8 cellular contexts compared by ENCODE assay signal in the genomic region with DNA sequence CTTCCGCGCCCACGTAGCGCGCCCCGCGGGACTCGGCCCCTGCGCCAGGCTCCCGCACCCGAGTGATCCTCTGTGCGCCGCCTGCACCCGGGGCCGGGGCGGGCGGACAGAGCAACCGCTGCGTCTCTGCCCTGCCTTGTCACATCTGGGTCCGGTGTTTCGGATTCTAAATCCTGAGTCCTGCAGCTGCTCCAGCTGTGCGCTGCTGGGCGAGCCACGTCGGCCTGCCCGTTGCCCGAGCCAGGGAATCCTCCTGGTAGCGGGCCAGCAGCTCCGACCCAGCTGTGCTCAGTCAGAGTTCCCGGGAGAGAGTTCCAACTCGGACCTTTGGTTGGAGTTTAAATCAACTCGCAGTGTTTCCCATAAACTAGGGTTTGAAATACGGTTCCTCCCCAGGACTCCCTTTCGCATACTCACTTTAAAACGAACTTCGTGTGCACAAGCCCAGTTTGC. TPM values are rescaled to one million over a fixed set of nuclear protein-coding genes. Genes with fewer than 3 reads are reported as not detected.
A peak's percentile ranks its signal among the peaks of the same experiment; 100 is the strongest.
DNase-seq lines count a peak whose midpoint lies in the region; ATAC-seq and TF ChIP-seq lines count a peak whose summit lies in the region.

No MANE protein-coding gene starts in this region.

- H3K4me1 Mint-ChIP-seq in Caco-2 (ENCODE audit: low read depth, unreplicated experiment) (peaks cover 20% of the 10 kb centered on the region), osteocyte (ENCODE audit: unreplicated experiment) (peaks cover 22% of the 10 kb centered on the region)

- H3K36me3 ChIP-seq in Caco-2 (ENCODE audit: control insufficient read depth, insufficient read depth, low read length), result no peaks in the 10 kb centered on the region
- no peaks in the 10 kb centered on the region for H3K36me3 ChIP-seq in Peyer's patch
- no peaks in the 10 kb centered on the region for H3K36me3 ChIP-seq in gastroesophageal sphincter

- H3K27ac ChIP-seq in Peyer's patch (peak overlapping the region in 2 of 4 donors; percentile 30 to 49), gastroesophageal sphincter (peak overlapping the region in 2 of 4 donors; percentile 20 to 78)

- DNase-seq in Caco-2 (peak in 1 of 2 experiments; percentile 32), Peyer's patch (no peak), osteocyte (ENCODE audit: extremely low spot score, unreplicated experiment) (no peak), cerebellar cortex (ENCODE audit: low spot score) (no peak), RKO (ENCODE audit: low spot score) (no peak), Ammon's horn (ENCODE audit: low spot score) (no peak)

- peaks cover 9% of the 10 kb centered on the region for H3K36me3 Mint-ChIP-seq in Caco-2 (ENCODE audit: insufficient read depth, unreplicated experiment)
- H3K36me3 Mint-ChIP-seq in osteocyte (ENCODE audit: unreplicated experiment), result no peaks in the 10 kb centered on the region

- H3K4me3 Mint-ChIP-seq in Caco-2 (ENCODE audit: unreplicated experiment) (peak overlapping the region; percentile 73), osteocyte (ENCODE audit: unreplicated experiment) (peak overlapping the region; percentile 84)

- TF ChIP-seq POLR2A in Peyer's patch (IDR thresholded peaks at IDR 0.05), result no peak
- no peak for TF ChIP-seq POLR2A in gastroesophageal sphincter (IDR thresholded peaks at IDR 0.05)

- CTCF ChIA-PET in Caco-2 (lab: Charles Lee), result no interaction called here

- no TSS peak for BruUV-seq in Caco-2 (replicated peaks; lab: Mats Ljungman, UMichigan)

- POLR2A ChIA-PET in Caco-2 (lab: Charles Lee), result no interaction called here

- H3K9me3 ChIP-seq in Caco-2 (no peaks in the 10 kb centered on the region), Peyer's patch (peaks cover 0 to 5% (median 0%) of the 10 kb centered on the region in 4 donors), gastroesophageal sphincter (no peaks in the 10 kb centered on the region)

- H3K27me3 ChIP-seq in Caco-2 (replicated peaks; ENCODE audit: control insufficient read depth, insufficient read depth, low read length) (0 out of 2 replicates have a peak, but pooled peaks cover 2% of the 10 kb centered on the region), Peyer's patch (peaks cover 0 to 33% of the 10 kb centered on the region in 2 donors), gastroesophageal sphincter (peaks cover 95% of the 10 kb centered on the region)

- H3K9me3 Mint-ChIP-seq in Caco-2 (ENCODE audit: unreplicated experiment), result no peaks in the 10 kb centered on the region
- H3K9me3 Mint-ChIP-seq in osteocyte (ENCODE audit: unreplicated experiment), result no peaks in the 10 kb centered on the region

- no peak overlapping the region for H3K27ac Mint-ChIP-seq in Caco-2 (ENCODE audit: unreplicated experiment)
- peak overlapping the region; percentile 7 for H3K27ac Mint-ChIP-seq in osteocyte (ENCODE audit: unreplicated experiment)

- TF ChIP-seq CTCF in Caco-2 (IDR thresholded peaks at IDR 0.05; ENCODE audit: insufficient read depth in 1 of 2, low read depth in 1 of 2, low read length in 1 of 2, severe bottlenecking in 1 of 2, unreplicated experiment in 1 of 2) (no peak), Peyer's patch (IDR thresholded peaks at IDR 0.05) (no peak), gastroesophageal sphincter (IDR thresholded peaks at IDR 0.05) (no peak), osteocyte (IDR thresholded peaks at IDR 0.05) (no peak)

- intact Hi-C loops in Caco-2 (cut with micrococcal nuclease; ENCODE audit: unreplicated experiment), result loop anchor here (1.0 to 5.0 kb wide), 2 partner anchors 163 to 221 kb away; no protein-coding TSS in a partner anchor

- H3K4me3 ChIP-seq in Caco-2 (ENCODE audit: low read depth, low read length), result peak overlapping the region; percentile 47
- peak overlapping the region; percentile 22 to 56 (median 40) for H3K4me3 ChIP-seq in Peyer's patch
- H3K4me3 ChIP-seq in gastroesophageal sphincter, result peak overlapping the region; percentile 37 to 60

- ATAC-seq in gastroesophageal sphincter (peak; percentile 9), HG02973 (IDR thresholded peaks at IDR 0.05; ENCODE audit: unreplicated experiment) (no peak)

- TF ChIP-seq EP300 in gastroesophageal sphincter (IDR thresholded peaks at IDR 0.05), result no peak

- H3K4me1 ChIP-seq in Caco-2, result peaks cover 7% of the 10 kb centered on the region; the same call in 1 of the 2 replicates
- peaks cover 0 to 38% (median 0%) of the 10 kb centered on the region in 4 donors for H3K4me1 ChIP-seq in Peyer's patch
- peaks cover 0 to 50% (median 25%) of the 10 kb centered on the region in 3 donors for H3K4me1 ChIP-seq in gastroesophageal sphincter

- peaks cover 23% of the 10 kb centered on the region for H3K27me3 Mint-ChIP-seq in Caco-2 (ENCODE audit: insufficient read depth, unreplicated experiment)
- H3K27me3 Mint-ChIP-seq in osteocyte (ENCODE audit: unreplicated experiment), result peaks cover 65% of the 10 kb centered on the region

- WGBS in gastroesophageal sphincter (ENCODE audit: low coverage in 1 of 2), 2 donors, result 0% methylated on average over 2 of the region's 36 CpGs; no CpG with 5 or more reads in 1 of the 2 donors

RNA-seq across cellular contexts. Expression of a gene that starts 0.3 kb away (rescaled TPM):
- 3.4 and 3.6 TPM in 2 replicates for total RNA-seq in Caco-2 (2022)
- 1 to 10 TPM in 3 of 4 donors, under 1 TPM in 1; 0.35 to 8.8 (median 6.0) TPM for total RNA-seq in Peyer's patch
- total RNA-seq in gastroesophageal sphincter, result 10 to 100 TPM in 1 of 4 donors, 1 to 10 TPM in 3; 2.5 to 12.1 (median 4.0) TPM
- total RNA-seq in osteocyte, result 7.3 and 9.8 TPM in 2 replicates
